16 cellular contexts compared by ENCODE assay signal in genomic region chrX:1778817-1779216, GRCh38.
DNase-seq lines count a peak whose midpoint lies in the region; ATAC-seq and TF ChIP-seq lines count a peak whose summit lies in the region.
"Had no signal": no experiment of that assay in that cellular context is flagged by ENCODE, and none has a peak within 500 bp of the region (broad histone marks: within the 10 kb centered on the region; RNA-seq: fewer than 3 reads in every experiment).

No MANE protein-coding gene starts in this region.

- TF ChIP-seq CTCF in SK-N-SH (IDR thresholded peaks at IDR 0.05) (no peak), RWPE1 (conservative IDR thresholded peaks at IDR 0.05; ENCODE audit: low read depth) (no peak), dorsolateral prefrontal cortex (IDR thresholded peaks at IDR 0.05 in 54 of 56, conservative IDR thresholded peaks at IDR 0.05 in 2 of 56; ENCODE audit: low read depth in 1 of 56, partially characterized antibody in 56 of 56) (no peak), brain microvascular endothelial cell (IDR thresholded peaks at IDR 0.05; ENCODE audit: low read depth, low read length, missing control alignments) (no peak)

- no peak for ATAC-seq in SK-N-SH treated with all-trans-retinoic acid at 6 μM for 48 hours
- ATAC-seq: Panc1 had no signal

- H3K4me1 ChIP-seq in SK-N-SH (ENCODE audit: control insufficient read depth in 1 of 2, insufficient read depth in 2 of 2, low read depth in 1 of 2, low read length in 1 of 2) = no peaks in the 10 kb centered on the region
- H3K4me1 ChIP-seq: BLaER1 treated with 17β-estradiol and CSF1 and Interleukin-3, amounts not matched to agents 10 nM and 100 nM had no signal

- no peak overlapping the region for H3K4me2 ChIP-seq in SK-N-SH
- H3K4me2 ChIP-seq: BLaER1 treated with 17β-estradiol and CSF1 and Interleukin-3, amounts not matched to agents 10 nM and 100 nM had no signal

- H4K20me1 ChIP-seq in SK-N-SH (ENCODE audit: insufficient read depth) = no peaks in the 10 kb centered on the region
- H4K20me1 ChIP-seq: BLaER1 treated with 17β-estradiol and CSF1 and Interleukin-3, amounts not matched to agents 10 nM and 100 nM had no signal

- intact Hi-C loops in dorsolateral prefrontal cortex (cut with DNase I) = no loop called here

- POLR2A ChIA-PET in SK-N-SH (lab: Yijun Ruan, JAX) (no interaction called here), RWPE1 (lab: Yijun Ruan, JAX; ENCODE audit: low non-redundant PET) (no interaction called here)

- in situ Hi-C loops in brain microvascular endothelial cell (cut with HindIII; ENCODE audit: low pct_ligation_motif_present, low sequenced_read_pairs) = no loop called here

- no peaks in the 10 kb centered on the region for H3K9me2 ChIP-seq in SK-N-SH

- H3K79me2 ChIP-seq in SK-N-SH (ENCODE audit: insufficient read depth) = no peaks in the 10 kb centered on the region

- H3K27ac ChIP-seq in SK-N-SH (ENCODE audit: low read depth in 2 of 2, low read length in 1 of 2) (peak overlapping the region in 1 of 2 experiments; percentile 23; a peak in 1 of 4 replicates), RWPE1 (no peak overlapping the region), dorsolateral prefrontal cortex (no peak overlapping the region), brain microvascular endothelial cell (no peak overlapping the region)
- H3K27ac ChIP-seq: 22Rv1; BLaER1 treated with 17β-estradiol and CSF1 and Interleukin-3, amounts not matched to agents 10 nM and 100 nM had no signal

- H3K4me3 ChIP-seq in SK-N-SH (ENCODE audit: low read depth in 2 of 2, low read length in 1 of 2) (no peak overlapping the region), dorsolateral prefrontal cortex (no peak overlapping the region), brain microvascular endothelial cell (ENCODE audit: low read depth, low read length) (no peak overlapping the region)
- H3K4me3 ChIP-seq: BLaER1 treated with 17β-estradiol and CSF1 and Interleukin-3, amounts not matched to agents 10 nM and 100 nM had no signal

- 7% methylated on average over 4 of the region's 4 CpGs for WGBS in SK-N-SH (ENCODE audit: low lambda C conversion rate)

- peaks cover 6% of the 10 kb centered on the region for H3F3A ChIP-seq in SK-N-SH (replicated peaks; ENCODE audit: insufficient read depth)

- no peak for TF ChIP-seq RAD21 in SK-N-SH (IDR thresholded peaks at IDR 0.05; ENCODE audit: low read length)

- no peak overlapping the region for H3K9ac ChIP-seq in SK-N-SH
- H3K9ac ChIP-seq: BLaER1 treated with 17β-estradiol and CSF1 and Interleukin-3, amounts not matched to agents 10 nM and 100 nM had no signal

- H3K36me3 ChIP-seq in SK-N-SH (replicated peaks in 1 of 2; ENCODE audit: control insufficient read depth in 1 of 2, insufficient read depth in 2 of 2, low read length in 1 of 2) = no peaks in the 10 kb centered on the region
- no peaks in the 10 kb centered on the region for H3K36me3 ChIP-seq in brain microvascular endothelial cell (replicated peaks)
- H3K36me3 ChIP-seq: BLaER1 treated with 17β-estradiol and CSF1 and Interleukin-3, amounts not matched to agents 10 nM and 100 nM had no signal

- DNase-seq in SK-N-SH (no peak), EL (peak; percentile 2), RWPE1 (ENCODE audit: low spot score) (peak; percentile 22), kidney tubule cell (ENCODE audit: low spot score) (peak; percentile 6), dorsolateral prefrontal cortex (no peak), superior temporal gyrus (ENCODE audit: extremely low spot score) (no peak), brain microvascular endothelial cell (no peak)
- DNase-seq: HCEC 1CT, NCI-H1092, NCI-H1694, NCI-H446, NCI-H748 treated with DMSO at 0.1 percent for 48 hours had no signal

- H2AFZ ChIP-seq in SK-N-SH (ENCODE audit: low read depth) = no peak overlapping the region

- H3K9me3 ChIP-seq in SK-N-SH = no peaks in the 10 kb centered on the region

- CTCF ChIA-PET in SK-N-SH (lab: Yijun Ruan, JAX) (no interaction called here), RWPE1 (lab: Yijun Ruan, JAX) (no interaction called here)

- no peak for TF ChIP-seq EP300 in SK-N-SH (IDR thresholded peaks at IDR 0.05; ENCODE audit: borderline replicate concordance in 1 of 2, low read depth in 1 of 2, low read length in 1 of 2)

- H3K27me3 ChIP-seq in SK-N-SH (ENCODE audit: insufficient read depth) (no peaks in the 10 kb centered on the region), dorsolateral prefrontal cortex (peaks cover 0 to 21% (median 0%) of the 10 kb centered on the region in 45 donors), brain microvascular endothelial cell (replicated peaks) (no peaks in the 10 kb centered on the region)
- H3K27me3 ChIP-seq: BLaER1 treated with 17β-estradiol and CSF1 and Interleukin-3, amounts not matched to agents 10 nM and 100 nM had no signal

TF ChIP-seq in SK-N-SH, 30 proteins besides CTCF, POLR2A, EP300 and RAD21:
- TF ChIP-seq RXRA (IDR thresholded peaks at IDR 0.05; ENCODE audit: borderline replicate concordance, low read depth) (no peak), MXI1 (IDR thresholded peaks at IDR 0.05; ENCODE audit: low read depth, low read length) (no peak), TCF12 (IDR thresholded peaks at IDR 0.05) (0 out of 2 replicates have a peak, but pooled peaks have one; percentile 23), FOSL2 (IDR thresholded peaks at IDR 0.05; ENCODE audit: borderline replicate concordance, low read depth) (peak; percentile 45; the same call in 1 of the 2 replicates), PBX3 (IDR thresholded peaks at IDR 0.05) (peak; percentile 39)

TF ChIP-seq in SK-N-SH treated with all-trans-retinoic acid at 6 μM for 48 hours, 23 proteins besides CTCF, POLR2A, EP300 and RAD21:
- TF ChIP-seq TSHZ2 (CRISPR knock-in tag; IDR thresholded peaks at IDR 0.05) (no peak), BACH2 (CRISPR knock-in tag; IDR thresholded peaks at IDR 0.05; ENCODE audit: borderline replicate concordance) (no peak), TCF4 (CRISPR knock-in tag; IDR thresholded peaks at IDR 0.05; ENCODE audit: borderline replicate concordance) (no peak), CREB5 (CRISPR knock-in tag; IDR thresholded peaks at IDR 0.05; ENCODE audit: low read depth) (no peak), GLIS3 (CRISPR knock-in tag; IDR thresholded peaks at IDR 0.05) (no peak), ZFP30 (CRISPR knock-in tag; IDR thresholded peaks at IDR 0.05) (no peak), SNAI2 (CRISPR knock-in tag; IDR thresholded peaks at IDR 0.05) (no peak), CSRNP3 (CRISPR knock-in tag; IDR thresholded peaks at IDR 0.05) (no peak), ZNF8 (CRISPR knock-in tag; IDR thresholded peaks at IDR 0.05) (no peak)
TF ChIP-seq in SK-N-SH treated with all-trans-retinoic acid at 6 μM for 48 hours: peak in this region for 0.

Comparison
In these comparisons a context has a peak if more than half of its experiments do, and no peak if none do; other contexts are left out.
1. DNase-seq: peak in EL (single experiment), RWPE1 (single experiment) and kidney tubule cell (single experiment); none in SK-N-SH (single experiment), dorsolateral prefrontal cortex (0 of 10), superior temporal gyrus (single experiment) and brain microvascular endothelial cell (single experiment).